Comparison of ENCODE assay signal across 15 cellular contexts in genomic region chr2:18558458-18558857, GRCh38. TPM values are rescaled to one million over a fixed set of nuclear protein-coding genes. Genes with fewer than 3 reads are reported as not detected.
A peak's percentile ranks its signal among the peaks of the same experiment; 100 is the strongest.
DNase-seq lines count a peak whose midpoint lies in the region; ATAC-seq, FAIRE-seq and TF ChIP-seq lines count a peak whose summit lies in the region.
"Had no signal": no experiment of that assay in that cellular context is flagged by ENCODE, and none has a peak within 500 bp of the region (broad histone marks: within the 10 kb centered on the region; RNA-seq: fewer than 3 reads in every experiment).

No MANE protein-coding gene starts in this region.

- H3K27ac ChIP-seq in DND-41 (ENCODE audit: low read length) (no peak overlapping the region), K562 (ENCODE audit: extremely low read depth, low read depth, low read length) (no peak overlapping the region), vagina (no peak overlapping the region)
- H3K27ac ChIP-seq: 22Rv1, GM23248 had no signal

- peak overlapping the region in 9 of 10 donors; percentile 10 to 99 (median 94) for H3K27ac Mint-ChIP-seq in naive thymus-derived CD8-positive, alpha-beta T cell

- TF ChIP-seq CTCF in DND-41 (IDR thresholded peaks at IDR 0.05; ENCODE audit: borderline replicate concordance, extremely low read depth, low read length, poor library complexity, severe bottlenecking) = no peak
- TF ChIP-seq CTCF in K562 (IDR thresholded peaks at IDR 0.05 in 2 of 3, conservative IDR thresholded peaks at IDR 0.05 in 1 of 3; ENCODE audit: insufficient read depth in 2 of 3, low read depth in 1 of 3, low read length in 3 of 3) = no peak
- TF ChIP-seq CTCF in GM13976 (IDR thresholded peaks at IDR 0.05; ENCODE audit: borderline replicate concordance, control extremely low read depth, extremely low read depth, insufficient read depth, missing control alignments) = no peak
- no peak for TF ChIP-seq CTCF in vagina (IDR thresholded peaks at IDR 0.05)

- TF ChIP-seq POLR2A in K562 (conservative IDR thresholded peaks at IDR 0.05) (no peak), vagina (IDR thresholded peaks at IDR 0.05) (no peak)

- no peaks in the 10 kb centered on the region for H3K27me3 Mint-ChIP-seq in naive thymus-derived CD8-positive, alpha-beta T cell

- H3K4me1 ChIP-seq in DND-41 (ENCODE audit: insufficient read depth, low read length) (peaks cover 28% of the 10 kb centered on the region), K562 (replicated peaks in 1 of 2; ENCODE audit: control insufficient read depth in 2 of 2, insufficient read depth in 2 of 2, low read length in 2 of 2) (peaks cover 9 to 15% of the 10 kb centered on the region in 2 experiments; a peak in 3 of 5 replicates), vagina (peaks cover 39% of the 10 kb centered on the region)

- peak; percentile 12 for DNase-seq in DMS53 (lab: John Stamatoyannopoulos, UW)
- DNase-seq in DMS53 treated with DMSO at 0.1 percent for 48 hours (lab: John Stamatoyannopoulos, UW; ENCODE audit: unreplicated experiment) = no peak
- DNase-seq in DND-41 = no peak
- peak in 1 of 4 experiments; percentile 40 for DNase-seq in K562 (ENCODE audit: extremely low read depth in 1 of 4, low spot score in 3 of 4)
- no peak for DNase-seq in naive thymus-derived CD8-positive, alpha-beta T cell
- DNase-seq in GM13976 (ENCODE audit: low spot score) = no peak
- DNase-seq in vagina (ENCODE audit: extremely low spot score in 2 of 2) = no peak
- DNase-seq in GF-D8 (lab: John Stamatoyannopoulos, UW) = no peak
- DNase-seq: activated CD8-positive, alpha-beta memory T cell treated with anti-CD3 and anti-CD28 coated beads, Interleukin-2, amount 50 U/mL, for 4 hours; GM23248; NCI-H226; small intestine; transverse colon had no signal

- intact Hi-C loops in K562 (cut with micrococcal nuclease) = loop anchor here (10.0 kb wide), 1 partner anchor 1326 kb away; no protein-coding TSS in a partner anchor
- intact Hi-C loops in vagina (cut with DNase I) = no loop called here

- no peak for TF ChIP-seq RAD21 in K562 (CRISPR knock-in tag; conservative IDR thresholded peaks at IDR 0.05 in 1 of 2, IDR thresholded peaks at IDR 0.05 in 1 of 2)

- BruUV-seq in K562 (replicated peaks; lab: Mats Ljungman, UMichigan) = no TSS peak

- CTCF ChIA-PET in K562 (lab: Yijun Ruan, JAX; ENCODE audit: low intra/inter-chr PET ratio) = no interaction called here

- 0% methylated on average over 1 of the region's 1 CpG for WGBS in K562 (ENCODE audit: insufficient coverage, low coverage, missing lambda C conversion rate)

- peak overlapping the region in 9 of 10 donors; percentile 4 to 97 (median 87) for H3K4me3 Mint-ChIP-seq in naive thymus-derived CD8-positive, alpha-beta T cell

- H4K20me1 ChIP-seq in DND-41 (ENCODE audit: insufficient read depth, low read length) = 0 out of 2 replicates have a peak, but pooled peaks cover 2% of the 10 kb centered on the region
- no peaks in the 10 kb centered on the region for H4K20me1 ChIP-seq in K562 (replicated peaks; ENCODE audit: control insufficient read depth, insufficient read depth, low read length)

- TF ChIP-seq EP300 in K562 (IDR thresholded peaks at IDR 0.05; ENCODE audit: low read length) = peak; percentile 80

- FAIRE-seq in K562 (lab: Jason Lieb, UNC) = peak; percentile 49
- FAIRE-seq: small intestine had no signal

- H3K79me2 ChIP-seq in DND-41 (ENCODE audit: insufficient read depth, low read length) = peaks cover 22% of the 10 kb centered on the region
- H3K79me2 ChIP-seq in K562 (ENCODE audit: control insufficient read depth, insufficient read depth, low read length) = peaks cover 39% of the 10 kb centered on the region

- peaks cover 0 to 5% (median 0%) of the 10 kb centered on the region in 9 donors for H3K9me3 Mint-ChIP-seq in naive thymus-derived CD8-positive, alpha-beta T cell

- in situ Hi-C loops in K562 (cut with MboI) = no loop called here
- in situ Hi-C loops in GM13976 (cut with MboI; ENCODE audit: low sequenced_read_pairs, unreplicated experiment) = no loop called here

- no peaks in the 10 kb centered on the region for H3K9me1 ChIP-seq in K562 (ENCODE audit: control insufficient read depth, insufficient read depth, low read length)

- no peaks in the 10 kb centered on the region for H3K27me3 ChIP-seq in DND-41 (ENCODE audit: insufficient read depth, low read length, poor library complexity)
- H3K27me3 ChIP-seq in K562 (ENCODE audit: control insufficient read depth in 2 of 2, insufficient read depth in 2 of 2, low read length in 2 of 2) = no peaks in the 10 kb centered on the region
- no peaks in the 10 kb centered on the region for H3K27me3 ChIP-seq in vagina
- H3K27me3 ChIP-seq: transverse colon had no signal

- peaks cover 11 to 49% (median 20%) of the 10 kb centered on the region in 3 donors for H3K36me3 Mint-ChIP-seq in naive thymus-derived CD8-positive, alpha-beta T cell

- no peaks in the 10 kb centered on the region for H3K9me3 ChIP-seq in DND-41 (ENCODE audit: insufficient read depth, low read length, severe bottlenecking)
- no peaks in the 10 kb centered on the region for H3K9me3 ChIP-seq in K562 (replicated peaks; ENCODE audit: control insufficient read depth, insufficient read depth, low read depth, low read length)
- no peaks in the 10 kb centered on the region for H3K9me3 ChIP-seq in vagina
- H3K9me3 ChIP-seq: transverse colon had no signal

- H3K4me2 ChIP-seq in DND-41 (ENCODE audit: insufficient read depth, low read length) = peak overlapping the region; percentile 61; the same call in 1 of the 2 replicates
- H3K4me2 ChIP-seq in K562 (ENCODE audit: insufficient read depth, low read length) = peak overlapping the region; percentile 26; the same call in 1 of the 2 replicates

- POLR2A ChIA-PET in K562 (lab: Yijun Ruan, JAX) = no interaction called here
- POLR2A ChIA-PET in naive thymus-derived CD8-positive, alpha-beta T cell (lab: Charles Lee) = interaction anchor here (0.8 kb wide), 1 partner anchor 1343 kb away, joined by 3 read pairs; the partner anchor contains the start of gene TTC32

- ATAC-seq in DND-41 (ENCODE audit: insufficient read depth, low read depth) = no peak
- ATAC-seq in K562 = no peak
- ATAC-seq in naive thymus-derived CD8-positive, alpha-beta T cell = no peak

- H3K9ac ChIP-seq in DND-41 (ENCODE audit: low read depth, low read length) = no peak overlapping the region
- no peak overlapping the region for H3K9ac ChIP-seq in K562 (ENCODE audit: insufficient read depth in 1 of 2, low read depth in 2 of 2, low read length in 2 of 2)

- peaks cover 30 to 63% (median 59%) of the 10 kb centered on the region in 4 donors for H3K4me1 Mint-ChIP-seq in naive thymus-derived CD8-positive, alpha-beta T cell

- H3K4me3 ChIP-seq in DND-41 (ENCODE audit: low read depth in 1 of 2, low read length in 2 of 2) (no peak overlapping the region), K562 (no peak overlapping the region), vagina (no peak overlapping the region)

- H3K36me3 ChIP-seq in DND-41 (ENCODE audit: insufficient read depth, low read length) (peaks cover 14% of the 10 kb centered on the region; the same call in 1 of the 2 replicates), K562 (ENCODE audit: control insufficient read depth, insufficient read depth, low read length) (peaks cover 11% of the 10 kb centered on the region), vagina (peaks cover 0 to 15% of the 10 kb centered on the region in 2 donors)

- H2AFZ ChIP-seq in DND-41 (ENCODE audit: low read depth, low read length) (no peak overlapping the region), K562 (ENCODE audit: low read depth, low read length) (no peak overlapping the region)

RNA-seq across cellular contexts. Expression of gene RDH14, which starts 2.0 kb away (rescaled TPM):
- total RNA-seq in K562 (2011; cell fraction: chromatin; rRNA removed; ENCODE audit: low replicate concordance) = 6.0 and 21.7 TPM in 2 replicates
- 10.3 and 12.0 TPM in 2 replicates for total RNA-seq in K562 (2011; cell fraction: nucleolus; rRNA removed)
- 11.3 and 14.8 TPM in 2 replicates for total RNA-seq in K562 (2011; cell fraction: nucleoplasm; rRNA removed)
- 16.5 and 16.9 TPM in 2 replicates for total RNA-seq in K562 (2014; rRNA removed)
- total RNA-seq in K562 (2014; rRNA removed; fragmentation: Illumina TruSeq; extraction: Trizol) = 24.3 and 29.2 TPM in 2 replicates
- total RNA-seq in K562 (2015; rRNA removed; fragmentation: Illumina TruSeq; extraction: Trizol) = 22.1 and 26.2 TPM in 2 replicates
- total RNA-seq in K562 (2021) = 12.8 and 14.2 TPM in 2 replicates
- polyA plus RNA-seq in K562 (2011; rRNA removed) = 21.0 and 25.8 TPM in 2 replicates
- polyA plus RNA-seq in K562 (2011; cell fraction: cytosol; rRNA removed) = 10.4 and 10.6 TPM in 2 replicates
- 5.9 and 8.2 TPM in 2 replicates for polyA plus RNA-seq in K562 (2011; cell fraction: nucleus; rRNA removed)
- polyA plus RNA-seq in K562 (2012) = 11.0 and 13.0 TPM in 2 replicates
- polyA plus RNA-seq in K562 (2014; fragmentation: Illumina TruSeq; extraction: Trizol) = 20.9 and 22.9 TPM in 2 replicates
- polyA plus RNA-seq in K562 (2014; fragmentation: Nextera tagmentation; extraction: Ambion mirVana) = 1 to 10 TPM; 6.7 to 9.1 TPM
- 20.5 and 25.5 TPM in 2 replicates for polyA plus RNA-seq in K562 (2014; rRNA removed)
- polyA minus RNA-seq in K562 (2011; rRNA and poly(A)+ RNA removed) = 12.0 and 14.8 TPM in 2 replicates
- 7.5 and 7.9 TPM in 2 replicates for polyA minus RNA-seq in K562 (2011; cell fraction: cytosol; rRNA and poly(A)+ RNA removed)
- polyA minus RNA-seq in K562 (2011; cell fraction: nucleus; rRNA and poly(A)+ RNA removed) = 5.3 and 15.1 TPM in 2 replicates
- total RNA-seq in naive thymus-derived CD8-positive, alpha-beta T cell = 10 to 100 TPM; 21.6 to 21.8 TPM
- polyA plus RNA-seq in naive thymus-derived CD8-positive, alpha-beta T cell = 10 to 100 TPM; 46.3 to 56.2 (median 52.1) TPM
- 25.3 TPM for total RNA-seq in vagina

RNA-seq across cellular contexts. Expression of gene NT5C1B, which starts 30.9 kb away (rescaled TPM):
- not detected in 2 replicates for total RNA-seq in K562 (2011; cell fraction: chromatin; rRNA removed; ENCODE audit: low replicate concordance)
- not detected in 2 replicates for total RNA-seq in K562 (2011; cell fraction: nucleolus; rRNA removed)
- not detected in 2 replicates for total RNA-seq in K562 (2011; cell fraction: nucleoplasm; rRNA removed)
- total RNA-seq in K562 (2014; rRNA removed) = not detected in 2 replicates
- total RNA-seq in K562 (2014; rRNA removed; fragmentation: Illumina TruSeq; extraction: Trizol) = not detected in 2 replicates
- not detected in 2 replicates for total RNA-seq in K562 (2015; rRNA removed; fragmentation: Illumina TruSeq; extraction: Trizol)
- not detected in 2 replicates for total RNA-seq in K562 (2021)
- not detected in 2 replicates for polyA plus RNA-seq in K562 (2011; rRNA removed)
- polyA plus RNA-seq in K562 (2011; cell fraction: cytosol; rRNA removed) = not detected in 2 replicates
- polyA plus RNA-seq in K562 (2011; cell fraction: nucleus; rRNA removed) = not detected in 2 replicates
- 0.07 and 0.08 TPM in 2 replicates for polyA plus RNA-seq in K562 (2012)
- polyA plus RNA-seq in K562 (2014; fragmentation: Illumina TruSeq; extraction: Trizol) = not detected in 2 replicates
- polyA plus RNA-seq in K562 (2014; fragmentation: Nextera tagmentation; extraction: Ambion mirVana) = under 1 TPM in 1 of 2 experiments, not detected in 1; 0.07 TPM
- not detected in 2 replicates for polyA plus RNA-seq in K562 (2014; rRNA removed)
- not detected in 2 replicates for polyA minus RNA-seq in K562 (2011; rRNA and poly(A)+ RNA removed)
- not detected in 2 replicates for polyA minus RNA-seq in K562 (2011; cell fraction: cytosol; rRNA and poly(A)+ RNA removed)
- not detected in 2 replicates for polyA minus RNA-seq in K562 (2011; cell fraction: nucleus; rRNA and poly(A)+ RNA removed)
- not detected for total RNA-seq in naive thymus-derived CD8-positive, alpha-beta T cell
- polyA plus RNA-seq in naive thymus-derived CD8-positive, alpha-beta T cell = 1 to 10 TPM in 1 of 3 donors, under 1 TPM in 2; 0.57 to 1.1 (median 0.60) TPM
- not detected for total RNA-seq in vagina
- total RNA-seq: GM23248, mononuclear cell, transverse colon had no signal
- polyA plus RNA-seq: small intestine had no signal
